ENCODE assay signal across 11 cellular contexts in the genomic region with DNA sequence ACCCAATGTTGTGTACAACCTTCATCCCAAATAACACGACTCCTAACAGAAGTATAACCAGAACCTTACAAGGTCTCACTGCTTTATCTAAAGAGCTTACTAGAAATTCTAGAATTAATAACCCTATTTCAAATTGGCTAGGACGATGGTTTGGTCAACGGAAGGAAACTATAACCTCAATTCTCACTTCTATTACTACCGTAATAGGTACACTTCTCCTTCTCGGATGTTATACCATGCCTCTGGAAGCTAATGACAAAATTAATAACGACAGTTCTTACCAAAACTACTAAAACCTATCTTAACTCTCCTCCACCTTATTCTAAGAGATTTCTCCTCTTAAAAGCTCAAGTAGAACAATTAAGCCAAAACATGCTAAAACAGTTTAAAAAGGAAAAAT. TPM values are rescaled to one million over a fixed set of nuclear protein-coding genes. Genes with fewer than 3 reads are reported as not detected.
DNase-seq lines count a peak whose midpoint lies in the region; ATAC-seq and TF ChIP-seq lines count a peak whose summit lies in the region.
"Had no signal": no experiment of that assay in that cellular context is flagged by ENCODE, and none has a peak within 500 bp of the region (broad histone marks: within the 10 kb centered on the region; RNA-seq: fewer than 3 reads in every experiment).

No MANE protein-coding gene starts in this region.

- CTCF ChIA-PET in activated CD8-positive, alpha-beta T cell treated with anti-CD3 and anti-CD28 coated beads, Interleukin-2, amount 10 ng/mL, durations not matched to agents 7 days and 5 days (lab: Charles Lee) = interaction anchor here (6.1 to 12.6 kb wide), 2 partner anchors 17 to 30 kb away, joined by 199 to 391 read pairs; a partner anchor contains a TSS
- CTCF ChIA-PET in activated CD8-positive, alpha-beta T cell treated with anti-CD3 and anti-CD28 coated beads for 36 hours (lab: Charles Lee) = interaction anchor here (0.6 to 8.0 kb wide), 5 partner anchors 7 to 1101 kb away, joined by 4 to 183 read pairs (median 69); a partner anchor contains a TSS

- TF ChIP-seq POLR2A in right lobe of liver (IDR thresholded peaks at IDR 0.05) (no peak), thyroid gland (IDR thresholded peaks at IDR 0.05) (no peak)

- POLR2A ChIA-PET in activated CD8-positive, alpha-beta T cell treated with anti-CD3 and anti-CD28 coated beads, Interleukin-2, amount 10 ng/mL, durations not matched to agents 7 days and 5 days (lab: Charles Lee) = interaction anchor here (0.6 to 5.7 kb wide), 5 partner anchors 10 to 75 kb away, joined by 3 to 134 read pairs (median 12); a partner anchor contains a TSS
- POLR2A ChIA-PET in activated CD8-positive, alpha-beta T cell treated with anti-CD3 and anti-CD28 coated beads for 36 hours (lab: Charles Lee) = interaction anchor here (1.8 to 12.0 kb wide), 4 partner anchors 11 to 56 kb away, joined by 7 to 256 read pairs (median 36); a partner anchor contains a TSS

- H3K4me1 ChIP-seq in right lobe of liver (peaks cover 0 to 25% (median 6%) of the 10 kb centered on the region in 4 donors), thyroid gland (peaks cover 12 to 14% of the 10 kb centered on the region in 2 donors)

- no peak overlapping the region for H3K4me3 Mint-ChIP-seq in activated CD8-positive, alpha-beta T cell treated with anti-CD3 and anti-CD28 coated beads, Interleukin-2, amount 10 ng/mL, durations not matched to agents 7 days and 5 days
- H3K4me3 Mint-ChIP-seq in activated CD8-positive, alpha-beta T cell treated with anti-CD3 and anti-CD28 coated beads for 36 hours = no peak overlapping the region

- H3K4me1 Mint-ChIP-seq in activated CD8-positive, alpha-beta T cell treated with anti-CD3 and anti-CD28 coated beads, Interleukin-2, amount 10 ng/mL, durations not matched to agents 7 days and 5 days (ENCODE audit: low read depth) = peaks cover 24% of the 10 kb centered on the region
- H3K4me1 Mint-ChIP-seq in activated CD8-positive, alpha-beta T cell treated with anti-CD3 and anti-CD28 coated beads for 36 hours (ENCODE audit: low read depth) = peaks cover 12% of the 10 kb centered on the region

- no peak for ATAC-seq in activated CD8-positive, alpha-beta T cell treated with anti-CD3 and anti-CD28 coated beads, Interleukin-2, amount 10 ng/mL, durations not matched to agents 7 days and 5 days
- no peak for ATAC-seq in activated CD8-positive, alpha-beta T cell treated with anti-CD3 and anti-CD28 coated beads for 36 hours
- ATAC-seq in right lobe of liver (no peak), HG03457 (IDR thresholded peaks at IDR 0.05; ENCODE audit: unreplicated experiment) (no peak)

- no peak for DNase-seq in activated CD8-positive, alpha-beta T cell treated with anti-CD3 and anti-CD28 coated beads, Interleukin-2, amount 10 ng/mL, durations not matched to agents 7 days and 5 days
- no peak for DNase-seq in activated CD8-positive, alpha-beta T cell treated with anti-CD3 and anti-CD28 coated beads for 36 hours
- no peak for DNase-seq in WERI-Rb-1
- DNase-seq in right lobe of liver = no peak
- no peak for DNase-seq in thyroid gland
- no peak for DNase-seq in occipital lobe (lab: John Stamatoyannopoulos, UW)
- DNase-seq in epidermal melanocyte (ENCODE audit: insufficient read length, low spot score) = no peak
- DNase-seq: activated naive CD4-positive, alpha-beta T cell treated with anti-CD3 and anti-CD28 coated beads, Interleukin-2, amount 50 U/mL, for 16 hours; kidney glomerular epithelial cell; SHP77 had no signal

- no peaks in the 10 kb centered on the region for H3K27me3 Mint-ChIP-seq in activated CD8-positive, alpha-beta T cell treated with anti-CD3 and anti-CD28 coated beads, Interleukin-2, amount 10 ng/mL, durations not matched to agents 7 days and 5 days (ENCODE audit: low read depth)
- no peaks in the 10 kb centered on the region for H3K27me3 Mint-ChIP-seq in activated CD8-positive, alpha-beta T cell treated with anti-CD3 and anti-CD28 coated beads for 36 hours

- H3K27ac Mint-ChIP-seq in activated CD8-positive, alpha-beta T cell treated with anti-CD3 and anti-CD28 coated beads, Interleukin-2, amount 10 ng/mL, durations not matched to agents 7 days and 5 days = peak overlapping the region; percentile 91
- no peak overlapping the region for H3K27ac Mint-ChIP-seq in activated CD8-positive, alpha-beta T cell treated with anti-CD3 and anti-CD28 coated beads for 36 hours

- H3K27me3 ChIP-seq in WERI-Rb-1 (ENCODE audit: insufficient read depth, low read depth, severe bottlenecking) (no peaks in the 10 kb centered on the region), right lobe of liver (no peaks in the 10 kb centered on the region), thyroid gland (no peaks in the 10 kb centered on the region)

- TF ChIP-seq CTCF in activated CD8-positive, alpha-beta T cell treated with anti-CD3 and anti-CD28 coated beads for 36 hours (IDR thresholded peaks at IDR 0.05) = no peak
- TF ChIP-seq CTCF in WERI-Rb-1 (IDR thresholded peaks at IDR 0.05; ENCODE audit: low read depth, low read length) (no peak), right lobe of liver (IDR thresholded peaks at IDR 0.05) (no peak), thyroid gland (IDR thresholded peaks at IDR 0.05) (no peak)

- H3K9me3 ChIP-seq in WERI-Rb-1 (ENCODE audit: severe bottlenecking) (no peaks in the 10 kb centered on the region), right lobe of liver (no peaks in the 10 kb centered on the region), thyroid gland (no peaks in the 10 kb centered on the region)

- intact Hi-C loops in activated CD8-positive, alpha-beta T cell treated with anti-CD3 and anti-CD28 coated beads for 36 hours (cut with micrococcal nuclease) = loop anchor here (2.0 kb wide), 1 partner anchor 17 kb away; no protein-coding TSS in a partner anchor
- intact Hi-C loops in right lobe of liver (cut with DNase I) (no loop called here), thyroid gland (cut with DNase I) (no loop called here)

- WGBS in right lobe of liver (ENCODE audit: insufficient coverage, low coverage, low lambda C conversion rate, missing lambda C conversion rate) = 41% methylated on average over 6 of the region's 6 CpGs
- WGBS in thyroid gland, 2 donors = 71 to 73% methylated on average over 6 of the region's 6 CpGs

- H3K27ac ChIP-seq in WERI-Rb-1 (peak overlapping the region; percentile 99), right lobe of liver (peak overlapping the region; percentile 89 to 93 (median 92)), thyroid gland (peak overlapping the region; percentile 95 to 98 (median 96))

- H3K36me3 Mint-ChIP-seq in activated CD8-positive, alpha-beta T cell treated with anti-CD3 and anti-CD28 coated beads, Interleukin-2, amount 10 ng/mL, durations not matched to agents 7 days and 5 days (ENCODE audit: low read depth) = peaks cover 10% of the 10 kb centered on the region
- peaks cover 5% of the 10 kb centered on the region for H3K36me3 Mint-ChIP-seq in activated CD8-positive, alpha-beta T cell treated with anti-CD3 and anti-CD28 coated beads for 36 hours (ENCODE audit: low read depth)

- H3K9me3 Mint-ChIP-seq in activated CD8-positive, alpha-beta T cell treated with anti-CD3 and anti-CD28 coated beads, Interleukin-2, amount 10 ng/mL, durations not matched to agents 7 days and 5 days (ENCODE audit: insufficient read depth) = no peaks in the 10 kb centered on the region
- H3K9me3 Mint-ChIP-seq in activated CD8-positive, alpha-beta T cell treated with anti-CD3 and anti-CD28 coated beads for 36 hours = no peaks in the 10 kb centered on the region

- H3K36me3 ChIP-seq in WERI-Rb-1 (no peaks in the 10 kb centered on the region), right lobe of liver (no peaks in the 10 kb centered on the region), thyroid gland (no peaks in the 10 kb centered on the region)

- H3K4me3 ChIP-seq in WERI-Rb-1 (ENCODE audit: low read depth, low read length) (peak overlapping the region; percentile 60), right lobe of liver (peak overlapping the region in 1 of 3 donors; percentile 43), thyroid gland (replicated peaks in 1 of 3) (no peak overlapping the region)

RNA-seq across cellular contexts. Expression of a gene that starts 23.6 kb away (rescaled TPM):
- 100 to 1,000 TPM; 974 to 998 TPM for total RNA-seq in activated CD8-positive, alpha-beta T cell treated with anti-CD3 and anti-CD28 coated beads, Interleukin-2, amount 10 ng/mL, durations not matched to agents 7 days and 5 days
- 1,000 to 10,000 TPM in 1 of 2 experiments, 100 to 1,000 TPM in 1; 963 to 1,010 TPM for total RNA-seq in activated CD8-positive, alpha-beta T cell treated with anti-CD3 and anti-CD28 coated beads for 36 hours
- total RNA-seq in right lobe of liver (1,000 to 10,000 TPM in 1 of 6 experiments, 100 to 1,000 TPM in 5; 390 to 1,023 (median 604) TPM), thyroid gland (1,000 to 10,000 TPM in 2 of 4 donors, 100 to 1,000 TPM in 2; 907 to 1,424 (median 1,000) TPM), occipital lobe (1,477 TPM)

RNA-seq across cellular contexts. Expression of a gene that starts 50.9 kb away (rescaled TPM):
- total RNA-seq in activated CD8-positive, alpha-beta T cell treated with anti-CD3 and anti-CD28 coated beads, Interleukin-2, amount 10 ng/mL, durations not matched to agents 7 days and 5 days = 10 to 100 TPM; 33.3 to 34.6 TPM
- total RNA-seq in activated CD8-positive, alpha-beta T cell treated with anti-CD3 and anti-CD28 coated beads for 36 hours = 10 to 100 TPM; 32.4 to 33.5 TPM
- 1 to 10 TPM; 5.2 to 8.7 (median 7.1) TPM for total RNA-seq in right lobe of liver
- total RNA-seq in thyroid gland = 10 to 100 TPM in 2 of 4 donors, 1 to 10 TPM in 2; 8.3 to 16.0 (median 10.1) TPM
- total RNA-seq in occipital lobe = 13.3 TPM

RNA-seq across cellular contexts. Expression of a gene that starts 55.4 kb away (rescaled TPM):
- 10 to 100 TPM; 26.5 to 27.0 TPM for total RNA-seq in activated CD8-positive, alpha-beta T cell treated with anti-CD3 and anti-CD28 coated beads, Interleukin-2, amount 10 ng/mL, durations not matched to agents 7 days and 5 days
- 10 to 100 TPM; 22.1 to 22.3 TPM for total RNA-seq in activated CD8-positive, alpha-beta T cell treated with anti-CD3 and anti-CD28 coated beads for 36 hours
- 10 to 100 TPM in 2 of 6 experiments, 1 to 10 TPM in 4; 4.7 to 11.4 (median 6.7) TPM for total RNA-seq in right lobe of liver
- total RNA-seq in thyroid gland = 10 to 100 TPM in 1 of 4 donors, 1 to 10 TPM in 3; 3.8 to 11.1 (median 7.7) TPM
- 21.4 TPM for total RNA-seq in occipital lobe
